10 cellular contexts compared by ENCODE assay signal in the genomic region with DNA sequence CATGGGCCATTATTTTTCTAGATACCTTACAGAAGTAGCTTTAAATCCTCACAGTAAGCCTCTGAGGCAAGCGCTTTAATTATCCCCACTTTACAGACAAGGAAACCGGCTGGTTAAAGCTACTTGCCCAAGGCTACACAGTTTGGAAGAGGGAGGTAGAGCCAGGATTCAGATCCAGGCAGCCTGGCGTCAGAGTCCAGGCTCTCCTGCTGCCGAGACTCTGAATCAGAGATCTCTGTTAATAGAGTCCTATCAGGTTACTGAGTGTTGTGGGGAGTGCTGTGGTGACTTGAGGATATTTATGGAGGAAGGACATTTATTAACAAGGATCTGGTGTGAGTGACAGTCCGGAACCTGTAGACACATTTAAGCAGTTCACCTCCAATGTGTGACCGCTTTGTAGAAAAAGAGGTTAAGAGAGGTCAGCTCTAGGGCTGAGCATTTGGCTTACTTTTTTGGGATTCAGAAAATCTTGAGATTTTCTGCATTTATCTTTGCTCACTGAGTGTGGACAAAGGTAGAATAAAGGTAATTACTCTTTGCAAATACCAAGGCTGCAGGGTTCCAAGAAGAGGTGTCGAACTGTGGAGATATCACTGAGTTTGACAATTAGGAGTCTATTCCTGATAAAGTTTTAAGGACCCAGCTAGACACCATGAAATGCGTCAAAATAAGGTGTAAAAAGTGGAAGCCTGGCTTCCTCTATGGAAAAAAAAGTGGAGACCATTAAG. TPM values are rescaled to one million over a fixed set of nuclear protein-coding genes. Genes with fewer than 3 reads are reported as not detected.
A peak's percentile ranks its signal among the peaks of the same experiment; 100 is the strongest.
DNase-seq lines count a peak whose midpoint lies in the region; ATAC-seq and TF ChIP-seq lines count a peak whose summit lies in the region.
"Had no signal": no experiment of that assay in that cellular context is flagged by ENCODE, and none has a peak within 500 bp of the region (broad histone marks: within the 10 kb centered on the region; RNA-seq: fewer than 3 reads in every experiment).

No MANE protein-coding gene starts in this region.

- H3K27ac Mint-ChIP-seq in CD8-positive, alpha-beta T cell, result peak overlapping the region; percentile 70
- peak overlapping the region; percentile 92 for H3K27ac Mint-ChIP-seq in activated T-helper 17 cell treated with anti-CD3 and anti-CD28 coated beads, Interleukin-2, amount 50 U/mL, for 72 hours
- H3K27ac Mint-ChIP-seq in natural killer cell, result peak overlapping the region; percentile 83 to 91

- H3K4me3 ChIP-seq in CD8-positive, alpha-beta T cell (ENCODE audit: low read depth, low read length), result no peak overlapping the region

- intact Hi-C loops in CD8-positive, alpha-beta T cell (cut with DNase I, micrococcal nuclease), result loop anchor here (2.0 to 10.0 kb wide), 6 partner anchors 148 to 1139 kb away; a partner anchor contains a TSS
- intact Hi-C loops in natural killer cell (cut with micrococcal nuclease), result loop anchor here (2.0 to 5.0 kb wide), 4 partner anchors 69 to 737 kb away; a partner anchor contains a TSS

- no peaks in the 10 kb centered on the region for H3K27me3 ChIP-seq in CD8-positive, alpha-beta T cell (ENCODE audit: insufficient read depth, low read length)
- H3K27me3 ChIP-seq: sigmoid colon had no signal

- H3K27ac ChIP-seq in CD8-positive, alpha-beta T cell (ENCODE audit: low read depth, low read length), result no peak overlapping the region

- CTCF ChIA-PET in CD8-positive, alpha-beta T cell (lab: Charles Lee), result interaction anchor here (0.6 kb wide), 1 partner anchor 66 kb away, joined by 3 read pairs; no protein-coding TSS in a partner anchor

- H3K4me3 Mint-ChIP-seq in CD8-positive, alpha-beta T cell, result peak overlapping the region; percentile 98
- no peak overlapping the region for H3K4me3 Mint-ChIP-seq in activated T-helper 17 cell treated with anti-CD3 and anti-CD28 coated beads, Interleukin-2, amount 50 U/mL, for 72 hours
- peak overlapping the region; percentile 97 for H3K4me3 Mint-ChIP-seq in natural killer cell

- H3K4me1 Mint-ChIP-seq in CD8-positive, alpha-beta T cell (ENCODE audit: low read depth), result peaks cover 17% of the 10 kb centered on the region
- peaks cover 25% of the 10 kb centered on the region for H3K4me1 Mint-ChIP-seq in activated T-helper 17 cell treated with anti-CD3 and anti-CD28 coated beads, Interleukin-2, amount 50 U/mL, for 72 hours
- H3K4me1 Mint-ChIP-seq in natural killer cell, result peaks cover 37 to 39% of the 10 kb centered on the region in 2 donors

- DNase-seq in CD8-positive, alpha-beta T cell, result no peak
- peak; percentile 25 for DNase-seq in HK-2 (ENCODE audit: unreplicated experiment)
- no peak for DNase-seq in natural killer cell
- no peak for DNase-seq in NCI-H1436 treated with DMSO at 0.1 percent for 48 hours (lab: John Stamatoyannopoulos, UW)
- DNase-seq in NCI-H1092 treated with DMSO at 0.1 percent for 48 hours (lab: John Stamatoyannopoulos, UW), result no peak
- no peak for DNase-seq in dedifferentiated amniotic fluid mesenchymal stem cell (ENCODE audit: extremely low spot score)
- DNase-seq in AML-193 (lab: John Stamatoyannopoulos, UW), result no peak
- DNase-seq: activated gamma-delta T cell treated with Interleukin-2 at 50 U/mL for 16 hours, sigmoid colon had no signal

- H3K4me1 ChIP-seq in CD8-positive, alpha-beta T cell (ENCODE audit: insufficient read depth, low read length), result peaks cover 27% of the 10 kb centered on the region

- H3K9me3 ChIP-seq in CD8-positive, alpha-beta T cell (ENCODE audit: low read length), result no peaks in the 10 kb centered on the region
- H3K9me3 ChIP-seq: sigmoid colon had no signal

- TF ChIP-seq CTCF in CD8-positive, alpha-beta T cell (IDR thresholded peaks at IDR 0.05), result no peak
- TF ChIP-seq CTCF in natural killer cell (IDR thresholded peaks at IDR 0.05), result no peak

- H3K36me3 Mint-ChIP-seq in CD8-positive, alpha-beta T cell, result peaks cover 25% of the 10 kb centered on the region
- peaks cover 53% of the 10 kb centered on the region for H3K36me3 Mint-ChIP-seq in activated T-helper 17 cell treated with anti-CD3 and anti-CD28 coated beads, Interleukin-2, amount 50 U/mL, for 72 hours (ENCODE audit: low read depth)
- H3K36me3 Mint-ChIP-seq in natural killer cell, result no peaks in the 10 kb centered on the region

- POLR2A ChIA-PET in CD8-positive, alpha-beta T cell (lab: Charles Lee), result interaction anchor here (0.8 to 1.6 kb wide), 2 partner anchors 41 to 44 kb away, joined by 4 to 5 read pairs; no protein-coding TSS in a partner anchor

- H3K9me3 Mint-ChIP-seq in CD8-positive, alpha-beta T cell, result no peaks in the 10 kb centered on the region
- H3K9me3 Mint-ChIP-seq in activated T-helper 17 cell treated with anti-CD3 and anti-CD28 coated beads, Interleukin-2, amount 50 U/mL, for 72 hours, result no peaks in the 10 kb centered on the region
- H3K9me3 Mint-ChIP-seq in natural killer cell, result no peaks in the 10 kb centered on the region

- no peaks in the 10 kb centered on the region for H3K36me3 ChIP-seq in CD8-positive, alpha-beta T cell (ENCODE audit: insufficient read depth, low read length)

- ATAC-seq in CD8-positive, alpha-beta T cell, result no peak
- no peak for ATAC-seq in activated T-helper 17 cell treated with anti-CD3 and anti-CD28 coated beads, Interleukin-2, amount 50 U/mL, for 72 hours (replicated peaks)
- ATAC-seq in natural killer cell, result no peak

- no peaks in the 10 kb centered on the region for H3K27me3 Mint-ChIP-seq in CD8-positive, alpha-beta T cell (ENCODE audit: low read depth)
- H3K27me3 Mint-ChIP-seq in activated T-helper 17 cell treated with anti-CD3 and anti-CD28 coated beads, Interleukin-2, amount 50 U/mL, for 72 hours, result no peaks in the 10 kb centered on the region
- H3K27me3 Mint-ChIP-seq in natural killer cell (ENCODE audit: low read depth in 2 of 2), result peaks cover 0 to 3% of the 10 kb centered on the region in 2 donors

RNA-seq across cellular contexts. Expression of a gene that starts 1.6 kb away (rescaled TPM):
- total RNA-seq in CD8-positive, alpha-beta T cell, result 10 to 100 TPM; 22.8 to 24.3 TPM
- 10 to 100 TPM; 35.3 to 62.0 TPM for total RNA-seq in activated T-helper 17 cell treated with anti-CD3 and anti-CD28 coated beads, Interleukin-2, amount 50 U/mL, for 72 hours
- total RNA-seq in natural killer cell, result 10 to 100 TPM; 41.3 to 47.9 (median 43.4) TPM

RNA-seq across cellular contexts. Expression of a gene that starts 41.8 kb away (rescaled TPM):
- total RNA-seq in CD8-positive, alpha-beta T cell, result 10 to 100 TPM; 23.9 to 27.6 TPM
- 100 to 1,000 TPM in 1 of 2 donors, 10 to 100 TPM in 1; 72.1 to 120 TPM for total RNA-seq in activated T-helper 17 cell treated with anti-CD3 and anti-CD28 coated beads, Interleukin-2, amount 50 U/mL, for 72 hours
- 10 to 100 TPM; 24.5 to 28.4 (median 26.5) TPM for total RNA-seq in natural killer cell
